ENCODE assay signal across 1 cellular context in genomic region chr4:185534850-185535761, GRCh38.
A peak's percentile ranks its signal among the peaks of the same experiment; 100 is the strongest.
TF ChIP-seq lines count a peak whose summit lies in the region.

PDLIM3 (minus strand) TSS chr4:185535507; CDS start chr4:185535434, 73 bp downstream.

TF ChIP-seq in HEK293, 187 proteins besides CTCF, POLR2A, EP300 and RAD21 (continued from another document and continues in another):
- TF ChIP-seq KLF9 (tag by site-specific recombination; IDR thresholded peaks at IDR 0.05; ENCODE audit: low read depth) (peak; percentile 51; the same call in 1 of the 2 replicates), ZNF488 (tag by site-specific recombination; IDR thresholded peaks at IDR 0.05) (no peak), ZNF335 (tag by site-specific recombination; conservative IDR thresholded peaks at IDR 0.05) (peak; percentile 72), ZIC2 (tag by site-specific recombination; IDR thresholded peaks at IDR 0.05) (peak; percentile 84), KLF10 (tag by site-specific recombination; IDR thresholded peaks at IDR 0.05) (no peak), ZNF76 (tag by site-specific recombination; IDR thresholded peaks at IDR 0.05; ENCODE audit: borderline replicate concordance, low read depth) (no peak), ZNF664 (tag by site-specific recombination; IDR thresholded peaks at IDR 0.05) (no peak), ZNF114 (tag by site-specific recombination; IDR thresholded peaks at IDR 0.05) (no peak), ZNF416 (tag by site-specific recombination; IDR thresholded peaks at IDR 0.05) (no peak), ZNF521 (tag by site-specific recombination; IDR thresholded peaks at IDR 0.05) (no peak), ZNF510 (tag by site-specific recombination; IDR thresholded peaks at IDR 0.05; ENCODE audit: insufficient replicate concordance) (no peak), ZNF785 (tag by site-specific recombination; IDR thresholded peaks at IDR 0.05) (no peak), SETDB1 (IDR thresholded peaks at IDR 0.05; ENCODE audit: insufficient read length, low read length) (no peak), KLF8 (tag by site-specific recombination; IDR thresholded peaks at IDR 0.05) (0 out of 2 replicates have a peak, but pooled peaks have one; percentile 54), IKZF3 (tag by site-specific recombination; IDR thresholded peaks at IDR 0.05) (0 out of 2 replicates have a peak, but pooled peaks have one; percentile 6), FEZF1 (tag by site-specific recombination; IDR thresholded peaks at IDR 0.05) (no peak), ZNF23 (tag by site-specific recombination; IDR thresholded peaks at IDR 0.05; ENCODE audit: borderline replicate concordance) (no peak), KLF1 (tag by site-specific recombination; IDR thresholded peaks at IDR 0.05) (peak; percentile 57; the same call in 1 of the 2 replicates), ZNF433 (tag by site-specific recombination; IDR thresholded peaks at IDR 0.05; ENCODE audit: low read depth) (no peak), BCL11B (tag by site-specific recombination; IDR thresholded peaks at IDR 0.05; ENCODE audit: low read depth) (0 out of 2 replicates have a peak, but pooled peaks have one; percentile 44), ZBTB21 (tag by site-specific recombination; IDR thresholded peaks at IDR 0.05) (no peak), ZNF138 (tag by site-specific recombination; IDR thresholded peaks at IDR 0.05; ENCODE audit: borderline replicate concordance) (no peak), ZNF221 (tag by site-specific recombination; IDR thresholded peaks at IDR 0.05; ENCODE audit: borderline replicate concordance) (no peak), ZSCAN30 (tag by site-specific recombination; IDR thresholded peaks at IDR 0.05) (no peak), ZNF16 (tag by site-specific recombination; IDR thresholded peaks at IDR 0.05; ENCODE audit: low read depth) (no peak), ZNF423 (tag by site-specific recombination; IDR thresholded peaks at IDR 0.05) (no peak; the same call in 1 of the 2 replicates), ZNF670 (tag by site-specific recombination; IDR thresholded peaks at IDR 0.05; ENCODE audit: low read depth) (no peak), ZNF548 (tag by site-specific recombination; IDR thresholded peaks at IDR 0.05) (no peak), HOXC10 (CRISPR knock-in tag; IDR thresholded peaks at IDR 0.05) (no peak), ZFP41 (tag by site-specific recombination; IDR thresholded peaks at IDR 0.05; ENCODE audit: borderline replicate concordance) (no peak), ZBTB8A (tag by site-specific recombination; IDR thresholded peaks at IDR 0.05) (peak; percentile 98), ZBTB26 (tag by site-specific recombination; optimal IDR thresholded peaks at IDR 0.05) (peak; percentile 80), MEIS1 (CRISPR knock-in tag; IDR thresholded peaks at IDR 0.05; ENCODE audit: borderline replicate concordance) (no peak), ZNF747 (tag by site-specific recombination; IDR thresholded peaks at IDR 0.05) (no peak), ZBTB20 (tag by site-specific recombination; IDR thresholded peaks at IDR 0.05) (peak; percentile 93), ZNF18 (tag by site-specific recombination; IDR thresholded peaks at IDR 0.05) (no peak), ZNF707 (tag by site-specific recombination; IDR thresholded peaks at IDR 0.05) (no peak), ZBTB1 (tag by site-specific recombination; IDR thresholded peaks at IDR 0.05) (no peak), PRDM10 (tag by site-specific recombination; IDR thresholded peaks at IDR 0.05) (0 out of 2 replicates have a peak, but pooled peaks have one; percentile 8), ZNF311 (tag by site-specific recombination; IDR thresholded peaks at IDR 0.05; ENCODE audit: borderline replicate concordance) (no peak), ZBTB49 (tag by site-specific recombination; IDR thresholded peaks at IDR 0.05; ENCODE audit: low read depth) (no peak)
- TF ChIP-seq, protein P1, sequence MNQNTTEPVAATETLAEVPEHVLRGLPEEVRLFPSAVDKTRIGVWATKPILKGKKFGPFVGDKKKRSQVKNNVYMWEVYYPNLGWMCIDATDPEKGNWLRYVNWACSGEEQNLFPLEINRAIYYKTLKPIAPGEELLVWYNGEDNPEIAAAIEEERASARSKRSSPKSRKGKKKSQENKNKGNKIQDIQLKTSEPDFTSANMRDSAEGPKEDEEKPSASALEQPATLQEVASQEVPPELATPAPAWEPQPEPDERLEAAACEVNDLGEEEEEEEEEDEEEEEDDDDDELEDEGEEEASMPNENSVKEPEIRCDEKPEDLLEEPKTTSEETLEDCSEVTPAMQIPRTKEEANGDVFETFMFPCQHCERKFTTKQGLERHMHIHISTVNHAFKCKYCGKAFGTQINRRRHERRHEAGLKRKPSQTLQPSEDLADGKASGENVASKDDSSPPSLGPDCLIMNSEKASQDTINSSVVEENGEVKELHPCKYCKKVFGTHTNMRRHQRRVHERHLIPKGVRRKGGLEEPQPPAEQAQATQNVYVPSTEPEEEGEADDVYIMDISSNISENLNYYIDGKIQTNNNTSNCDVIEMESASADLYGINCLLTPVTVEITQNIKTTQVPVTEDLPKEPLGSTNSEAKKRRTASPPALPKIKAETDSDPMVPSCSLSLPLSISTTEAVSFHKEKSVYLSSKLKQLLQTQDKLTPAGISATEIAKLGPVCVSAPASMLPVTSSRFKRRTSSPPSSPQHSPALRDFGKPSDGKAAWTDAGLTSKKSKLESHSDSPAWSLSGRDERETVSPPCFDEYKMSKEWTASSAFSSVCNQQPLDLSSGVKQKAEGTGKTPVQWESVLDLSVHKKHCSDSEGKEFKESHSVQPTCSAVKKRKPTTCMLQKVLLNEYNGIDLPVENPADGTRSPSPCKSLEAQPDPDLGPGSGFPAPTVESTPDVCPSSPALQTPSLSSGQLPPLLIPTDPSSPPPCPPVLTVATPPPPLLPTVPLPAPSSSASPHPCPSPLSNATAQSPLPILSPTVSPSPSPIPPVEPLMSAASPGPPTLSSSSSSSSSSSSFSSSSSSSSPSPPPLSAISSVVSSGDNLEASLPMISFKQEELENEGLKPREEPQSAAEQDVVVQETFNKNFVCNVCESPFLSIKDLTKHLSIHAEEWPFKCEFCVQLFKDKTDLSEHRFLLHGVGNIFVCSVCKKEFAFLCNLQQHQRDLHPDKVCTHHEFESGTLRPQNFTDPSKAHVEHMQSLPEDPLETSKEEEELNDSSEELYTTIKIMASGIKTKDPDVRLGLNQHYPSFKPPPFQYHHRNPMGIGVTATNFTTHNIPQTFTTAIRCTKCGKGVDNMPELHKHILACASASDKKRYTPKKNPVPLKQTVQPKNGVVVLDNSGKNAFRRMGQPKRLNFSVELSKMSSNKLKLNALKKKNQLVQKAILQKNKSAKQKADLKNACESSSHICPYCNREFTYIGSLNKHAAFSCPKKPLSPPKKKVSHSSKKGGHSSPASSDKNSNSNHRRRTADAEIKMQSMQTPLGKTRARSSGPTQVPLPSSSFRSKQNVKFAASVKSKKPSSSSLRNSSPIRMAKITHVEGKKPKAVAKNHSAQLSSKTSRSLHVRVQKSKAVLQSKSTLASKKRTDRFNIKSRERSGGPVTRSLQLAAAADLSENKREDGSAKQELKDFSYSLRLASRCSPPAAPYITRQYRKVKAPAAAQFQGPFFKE (tag by site-specific recombination; IDR thresholded peaks at IDR 0.05; ENCODE audit: borderline replicate concordance) = no peak
- TF ChIP-seq, protein P2, sequence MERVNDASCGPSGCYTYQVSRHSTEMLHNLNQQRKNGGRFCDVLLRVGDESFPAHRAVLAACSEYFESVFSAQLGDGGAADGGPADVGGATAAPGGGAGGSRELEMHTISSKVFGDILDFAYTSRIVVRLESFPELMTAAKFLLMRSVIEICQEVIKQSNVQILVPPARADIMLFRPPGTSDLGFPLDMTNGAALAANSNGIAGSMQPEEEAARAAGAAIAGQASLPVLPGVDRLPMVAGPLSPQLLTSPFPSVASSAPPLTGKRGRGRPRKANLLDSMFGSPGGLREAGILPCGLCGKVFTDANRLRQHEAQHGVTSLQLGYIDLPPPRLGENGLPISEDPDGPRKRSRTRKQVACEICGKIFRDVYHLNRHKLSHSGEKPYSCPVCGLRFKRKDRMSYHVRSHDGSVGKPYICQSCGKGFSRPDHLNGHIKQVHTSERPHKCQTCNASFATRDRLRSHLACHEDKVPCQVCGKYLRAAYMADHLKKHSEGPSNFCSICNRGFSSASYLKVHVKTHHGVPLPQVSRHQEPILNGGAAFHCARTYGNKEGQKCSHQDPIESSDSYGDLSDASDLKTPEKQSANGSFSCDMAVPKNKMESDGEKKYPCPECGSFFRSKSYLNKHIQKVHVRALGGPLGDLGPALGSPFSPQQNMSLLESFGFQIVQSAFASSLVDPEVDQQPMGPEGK (tag by site-specific recombination; IDR thresholded peaks at IDR 0.05) = peak; percentile 69
- TF ChIP-seq, protein P3, sequence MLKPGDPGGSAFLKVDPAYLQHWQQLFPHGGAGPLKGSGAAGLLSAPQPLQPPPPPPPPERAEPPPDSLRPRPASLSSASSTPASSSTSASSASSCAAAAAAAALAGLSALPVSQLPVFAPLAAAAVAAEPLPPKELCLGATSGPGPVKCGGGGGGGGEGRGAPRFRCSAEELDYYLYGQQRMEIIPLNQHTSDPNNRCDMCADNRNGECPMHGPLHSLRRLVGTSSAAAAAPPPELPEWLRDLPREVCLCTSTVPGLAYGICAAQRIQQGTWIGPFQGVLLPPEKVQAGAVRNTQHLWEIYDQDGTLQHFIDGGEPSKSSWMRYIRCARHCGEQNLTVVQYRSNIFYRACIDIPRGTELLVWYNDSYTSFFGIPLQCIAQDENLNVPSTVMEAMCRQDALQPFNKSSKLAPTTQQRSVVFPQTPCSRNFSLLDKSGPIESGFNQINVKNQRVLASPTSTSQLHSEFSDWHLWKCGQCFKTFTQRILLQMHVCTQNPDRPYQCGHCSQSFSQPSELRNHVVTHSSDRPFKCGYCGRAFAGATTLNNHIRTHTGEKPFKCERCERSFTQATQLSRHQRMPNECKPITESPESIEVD (tag by site-specific recombination; IDR thresholded peaks at IDR 0.05) = no peak
